24 cellular contexts compared by ENCODE assay signal in the genomic region with DNA sequence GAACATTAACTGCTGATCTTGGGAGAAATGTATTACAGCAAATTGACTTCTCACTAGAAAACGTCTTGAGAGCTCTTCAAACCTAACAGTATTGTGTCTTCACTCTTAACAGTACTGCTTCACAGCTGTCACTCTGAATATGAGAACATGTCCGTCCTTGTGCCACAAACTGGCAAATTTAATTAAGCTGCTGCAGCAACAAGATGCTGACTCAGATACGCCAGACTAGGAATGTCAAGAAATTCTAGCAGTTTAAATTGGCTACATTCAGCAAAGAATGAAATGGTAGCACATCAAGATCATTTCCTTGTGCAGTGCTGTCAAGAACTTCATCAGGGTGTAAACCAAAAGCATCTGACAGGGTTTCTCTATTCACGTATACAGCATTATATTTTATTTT. TPM values are rescaled to one million over a fixed set of nuclear protein-coding genes. Genes with fewer than 3 reads are reported as not detected.
A peak's percentile ranks its signal among the peaks of the same experiment; 100 is the strongest.
DNase-seq lines count a peak whose midpoint lies in the region; ATAC-seq and TF ChIP-seq lines count a peak whose summit lies in the region.
"Had no signal": no experiment of that assay in that cellular context is flagged by ENCODE, and none has a peak within 500 bp of the region (broad histone marks: within the 10 kb centered on the region; RNA-seq: fewer than 3 reads in every experiment).

No MANE protein-coding gene starts in this region.

- peak overlapping the region; percentile 36; the same call in 1 of the 2 replicates for H2AFZ ChIP-seq in GM23248

- DNase-seq in GM23248, result peak; percentile 33
- peak; percentile 5 for DNase-seq in NCI-H2227 treated with DMSO at 0.1 percent for 48 hours (lab: John Stamatoyannopoulos, UW)
- peak; percentile 9 for DNase-seq in epithelial cell of esophagus (ENCODE audit: low read depth)
- no peak for DNase-seq in gastrocnemius medialis
- no peak for DNase-seq in heart right ventricle
- no peak for DNase-seq in NCI-H2029 (lab: John Stamatoyannopoulos, UW)
- DNase-seq in DMS53 (lab: John Stamatoyannopoulos, UW), result no peak
- DNase-seq: activated CD4-positive, CD25-positive, alpha-beta regulatory T cell treated with anti-CD3 and anti-CD28 coated beads, Interleukin-2, amount 50 U/mL, for 72 hours; activated CD8-positive, alpha-beta memory T cell treated with anti-CD3 and anti-CD28 coated beads for 24 hours; activated T-cell treated with anti-CD3 and anti-CD28 coated beads, Interleukin-2, amount 50 U/mL, for 72 hours; brain microvascular endothelial cell; erythroblast; lower lobe of right lung; naive B cell; NCI-H1436 treated with DMSO at 0.1 percent for 48 hours; NCI-H446; posterior cingulate gyrus; SHP77; stimulated activated CD8-positive, alpha-beta memory T cell treated with anti-CD3 and anti-CD28 coated beads, Interleukin-4, amount 100 ng/mL, for 48 hours; substantia nigra; T-helper 17 cell had no signal

- H3F3A ChIP-seq in GM23248 (ENCODE audit: insufficient read depth), result no peaks in the 10 kb centered on the region

- intact Hi-C loops in gastrocnemius medialis (cut with DNase I; ENCODE audit: low total_unique reads), result no loop called here
- intact Hi-C loops in heart right ventricle (cut with DNase I), result no loop called here

- H3K9me3 ChIP-seq in GM23248 (ENCODE audit: low read depth) (no peaks in the 10 kb centered on the region), gastrocnemius medialis (no peaks in the 10 kb centered on the region), heart right ventricle (no peaks in the 10 kb centered on the region)
- H3K9me3 ChIP-seq: BLaER1, lower lobe of right lung, vagina had no signal

- no peak overlapping the region for H3K9ac ChIP-seq in GM23248
- H3K9ac ChIP-seq: BLaER1 had no signal

- in situ Hi-C loops in GM23248 (cut with MboI) (no loop called here), gastrocnemius medialis (cut with MboI; ENCODE audit: low sequenced_read_pairs in 4 of 4) (loop anchor here in 1 of 4 donors (25.0 kb wide), 1 partner anchor 784 kb away; the partner anchor contains the start of gene BNIP2)

- WGBS in GM23248 (ENCODE audit: low coverage in 1 of 2, low lambda C conversion rate in 2 of 2, missing lambda C conversion rate in 2 of 2), 2 experiments, result 25 to 28% methylated on average over 4 of the region's 4 CpGs
- 79 to 81% methylated on average over 4 of the region's 4 CpGs for WGBS in heart right ventricle, 2 donors

- ATAC-seq in gastrocnemius medialis (peak; percentile 60 to 69), heart right ventricle (no peak)
- ATAC-seq: activated naive CD4-positive, alpha-beta T cell treated with anti-CD3 and anti-CD28 coated beads, Interleukin-2, amount 50 U/mL, for 72 hours; activated T-cell treated with anti-CD3 and anti-CD28 coated beads, Interleukin-2, amount 50 U/mL, for 72 hours; lower lobe of right lung; T-helper 17 cell had no signal

- H3K9me2 ChIP-seq in GM23248 (ENCODE audit: insufficient read depth), result no peaks in the 10 kb centered on the region

- no peaks in the 10 kb centered on the region for H4K20me1 ChIP-seq in GM23248 (ENCODE audit: insufficient read depth)

- no peak overlapping the region for H3K27ac ChIP-seq in GM23248
- peak overlapping the region in 2 of 4 donors; percentile 27 to 53 for H3K27ac ChIP-seq in gastrocnemius medialis
- no peak overlapping the region for H3K27ac ChIP-seq in heart right ventricle
- H3K27ac ChIP-seq: BLaER1, brain microvascular endothelial cell, lower lobe of right lung, vagina had no signal

- H3K79me2 ChIP-seq in GM23248 (ENCODE audit: insufficient read depth), result peaks cover 66% of the 10 kb centered on the region

- H3K4me1 ChIP-seq in GM23248 (ENCODE audit: insufficient read depth) (peaks cover 15% of the 10 kb centered on the region), gastrocnemius medialis (peaks cover 16 to 37% of the 10 kb centered on the region in 2 donors), heart right ventricle (peaks cover 0 to 27% (median 7%) of the 10 kb centered on the region in 9 donors)

- no peak overlapping the region for H3K4me2 ChIP-seq in GM23248 (ENCODE audit: unreplicated experiment)
- H3K4me2 ChIP-seq: BLaER1 had no signal

- no peak for TF ChIP-seq POLR2A in gastrocnemius medialis (IDR thresholded peaks at IDR 0.05)

- H3K27me3 ChIP-seq in GM23248 (replicated peaks; ENCODE audit: insufficient read depth), result no peaks in the 10 kb centered on the region
- H3K27me3 ChIP-seq in gastrocnemius medialis, result no peaks in the 10 kb centered on the region
- no peaks in the 10 kb centered on the region for H3K27me3 ChIP-seq in heart right ventricle
- H3K27me3 ChIP-seq: BLaER1, brain microvascular endothelial cell, vagina had no signal

- H3K36me3 ChIP-seq in GM23248 (ENCODE audit: low read depth) (peaks cover 33% of the 10 kb centered on the region), gastrocnemius medialis (peaks cover 0 to 33% of the 10 kb centered on the region in 2 donors), heart right ventricle (peaks cover 0 to 94% (median 14%) of the 10 kb centered on the region in 9 donors)

- H3K4me3 ChIP-seq in GM23248 (no peak overlapping the region), epithelial cell of esophagus (ENCODE audit: low read length) (no peak overlapping the region), gastrocnemius medialis (no peak overlapping the region), heart right ventricle (no peak overlapping the region)
- H3K4me3 ChIP-seq: BLaER1, lower lobe of right lung, vagina had no signal

- TF ChIP-seq CTCF in epithelial cell of esophagus (IDR thresholded peaks at IDR 0.05; ENCODE audit: insufficient read depth, low read depth, low read length, missing control alignments), result no peak
- no peak for TF ChIP-seq CTCF in gastrocnemius medialis (IDR thresholded peaks at IDR 0.05 in 4 of 5, conservative IDR thresholded peaks at IDR 0.05 in 1 of 5)
- TF ChIP-seq CTCF in heart right ventricle (IDR thresholded peaks at IDR 0.05), result no peak

RNA-seq across cellular contexts. Expression of gene ICE2, which starts 7.6 kb away (rescaled TPM):
- 21.6 and 43.4 TPM in 2 replicates for total RNA-seq in GM23248 (2014; rRNA removed; shearing (Covaris generic))
- polyA plus RNA-seq in GM23248 (2016; fragmentation: Nextera tagmentation; extraction: Ambion mirVana) (21.3 and 25.5 TPM in 2 replicates), heart right ventricle (10 to 100 TPM in 1 of 2 donors, 1 to 10 TPM in 1; 6.3 to 16.4 TPM)
- total RNA-seq in gastrocnemius medialis (10 to 100 TPM in 3 of 4 donors, 1 to 10 TPM in 1; 5.8 to 19.0 (median 14.3) TPM), heart right ventricle (10 to 100 TPM; 23.2 to 33.4 (median 27.1) TPM)

Comparison
In these comparisons a context has a peak if more than half of its experiments do, and no peak if none do; other contexts are left out.
1. DNase-seq: peak in GM23248 (single experiment), NCI-H2227 treated with DMSO at 0.1 percent for 48 hours (single experiment) and epithelial cell of esophagus (single experiment); none in gastrocnemius medialis (0 of 2), heart right ventricle (0 of 2), NCI-H2029 (single experiment) and DMS53 (single experiment).
2. ATAC-seq: peak in gastrocnemius medialis (2 of 2); none in heart right ventricle (0 of 8).